In genomic region chr16:89146211-89147005, GRCh38 we compare ENCODE assay signal across 16 cellular contexts. TPM values are rescaled to one million over a fixed set of nuclear protein-coding genes. Genes with fewer than 3 reads are reported as not detected.
"Had no signal": no experiment of that assay in that cellular context is flagged by ENCODE, and none has a peak within 500 bp of the region (broad histone marks: within the 10 kb centered on the region; RNA-seq: fewer than 3 reads in every experiment).

No MANE protein-coding gene starts in this region.

- H3K4me3 Mint-ChIP-seq: activated CD4-positive, alpha-beta memory T cell treated with anti-CD3 and anti-CD28 coated beads, Interleukin-2, amount 10 ng/mL, durations not matched to agents 7 days and 5 days; activated naive CD8-positive, alpha-beta T cell treated with anti-CD3 and anti-CD28 coated beads for 36 hours; immature natural killer cell; T-helper 1 cell treated with Interleukin-12 subunit alpha and Interleukin-12 subunit beta and Interleukin-4 antibody, amounts not matched to agents 30 μg/mL and 1 μg/mL, for 36 hours; type B pancreatic cell had no signal

- H3K27me3 Mint-ChIP-seq: activated CD4-positive, alpha-beta memory T cell treated with anti-CD3 and anti-CD28 coated beads, Interleukin-2, amount 10 ng/mL, durations not matched to agents 7 days and 5 days; activated naive CD8-positive, alpha-beta T cell treated with anti-CD3 and anti-CD28 coated beads for 36 hours; type B pancreatic cell had no signal

- H3K27ac ChIP-seq: colonic mucosa, esophagus squamous epithelium, right atrium auricular region had no signal

- H3K4me3 ChIP-seq: colonic mucosa, esophagus squamous epithelium, right atrium auricular region had no signal

- ATAC-seq: activated CD4-positive, CD25-positive, alpha-beta regulatory T cell treated with anti-CD3 and anti-CD28 coated beads, Interleukin-2, amount 50 U/mL, for 24 hours; left colon had no signal

- DNase-seq: activated CD4-positive, alpha-beta memory T cell treated with anti-CD3 and anti-CD28 coated beads, Interleukin-2, amount 10 ng/mL, durations not matched to agents 7 days and 5 days; activated CD8-positive, alpha-beta memory T cell treated with anti-CD3 and anti-CD28 coated beads, Interleukin-2, amount 50 U/mL, for 48 hours; activated naive CD8-positive, alpha-beta T cell treated with anti-CD3 and anti-CD28 coated beads for 36 hours; anterior cingulate cortex; colonic mucosa; esophagus squamous epithelium; foreskin fibroblast; immature natural killer cell; left colon; SHP77 treated with DMSO at 0.1 percent for 48 hours; small intestine had no signal

- H3K27ac Mint-ChIP-seq: activated CD4-positive, alpha-beta memory T cell treated with anti-CD3 and anti-CD28 coated beads, Interleukin-2, amount 10 ng/mL, durations not matched to agents 7 days and 5 days; activated naive CD8-positive, alpha-beta T cell treated with anti-CD3 and anti-CD28 coated beads for 36 hours; T-helper 1 cell treated with Interleukin-12 subunit alpha and Interleukin-12 subunit beta and Interleukin-4 antibody, amounts not matched to agents 30 μg/mL and 1 μg/mL, for 36 hours; type B pancreatic cell had no signal

- H3K9me3 ChIP-seq: colonic mucosa had no signal

- H3K4me1 ChIP-seq: colonic mucosa, right atrium auricular region had no signal

- H3K4me1 Mint-ChIP-seq: activated CD4-positive, alpha-beta memory T cell treated with anti-CD3 and anti-CD28 coated beads, Interleukin-2, amount 10 ng/mL, durations not matched to agents 7 days and 5 days; activated naive CD8-positive, alpha-beta T cell treated with anti-CD3 and anti-CD28 coated beads for 36 hours; immature natural killer cell had no signal

- H3K9me3 Mint-ChIP-seq: activated naive CD8-positive, alpha-beta T cell treated with anti-CD3 and anti-CD28 coated beads for 36 hours; immature natural killer cell had no signal

- H3K27me3 ChIP-seq: colonic mucosa, esophagus squamous epithelium, right atrium auricular region had no signal

RNA-seq across cellular contexts. Expression of gene CDH15, which starts 25.1 kb away (rescaled TPM):
- total RNA-seq: activated CD4-positive, alpha-beta memory T cell treated with anti-CD3 and anti-CD28 coated beads, Interleukin-2, amount 10 ng/mL, durations not matched to agents 7 days and 5 days; activated naive CD8-positive, alpha-beta T cell treated with anti-CD3 and anti-CD28 coated beads for 36 hours; colonic mucosa; esophagus squamous epithelium; left colon; right atrium auricular region had no signal

RNA-seq across cellular contexts. Expression of gene SLC22A31, which starts 53.9 kb away (rescaled TPM):
- total RNA-seq: activated naive CD8-positive, alpha-beta T cell treated with anti-CD3 and anti-CD28 coated beads for 36 hours; esophagus squamous epithelium; myocyte had no signal
